ENCODE assay signal across 8 cellular contexts in the genomic region with DNA sequence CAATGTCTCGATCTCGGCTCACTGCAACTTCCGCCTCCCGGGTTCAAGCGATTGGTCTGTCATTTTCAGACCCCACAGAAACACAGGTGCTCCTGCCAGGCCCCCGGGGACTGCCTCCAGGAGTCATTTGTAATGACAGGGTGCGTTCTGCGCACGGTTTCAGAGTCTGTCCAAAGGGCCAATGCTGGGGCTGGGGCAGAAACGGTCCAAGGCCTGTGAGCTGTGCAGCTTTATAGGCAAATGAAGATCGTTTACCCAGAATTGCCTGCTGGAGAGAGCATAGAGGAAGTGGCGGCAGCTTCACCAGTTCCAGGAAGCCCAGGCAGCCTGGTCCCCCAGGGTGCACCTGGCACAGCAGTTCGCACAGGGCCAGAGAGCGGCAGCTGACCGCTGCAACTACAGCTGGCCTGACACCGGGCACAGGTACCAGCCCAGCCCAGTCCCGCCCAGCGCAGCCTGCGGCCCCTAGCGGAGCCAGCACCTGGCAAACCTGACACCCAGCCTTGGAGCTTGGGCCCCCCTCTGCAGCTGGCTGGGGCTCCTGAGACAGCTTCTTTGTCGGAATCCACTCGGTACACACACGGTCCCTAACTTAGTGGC.
A peak's percentile ranks its signal among the peaks of the same experiment; 100 is the strongest.
DNase-seq lines count a peak whose midpoint lies in the region; ATAC-seq and TF ChIP-seq lines count a peak whose summit lies in the region.
"Not testable (repeated sequence)": the region's sequence is repeated elsewhere in the genome, so short reads cannot be mapped to it uniquely, and the experiment has no call there.

No MANE protein-coding gene starts in this region.

- H3K36me3 Mint-ChIP-seq in T-cell: peaks cover 13% of the 10 kb centered on the region

- H3K27ac ChIP-seq in BLaER1 (peak overlapping the region; percentile 67), left ventricle myocardium inferior (replicated peaks) (peak overlapping the region; percentile 93), gastrocnemius medialis (peak overlapping the region; percentile 93 to 100 (median 96))

- H3K27me3 ChIP-seq in BLaER1; left ventricle myocardium inferior (ENCODE audit: low read depth); gastrocnemius medialis: not testable (repeated sequence)

- H3K27ac Mint-ChIP-seq in T-cell: peak overlapping the region; percentile 95

- H3K4me1 ChIP-seq in BLaER1 (peaks cover 96% of the 10 kb centered on the region), left ventricle myocardium inferior (peaks cover 81% of the 10 kb centered on the region), gastrocnemius medialis (peaks cover 74 to 77% of the 10 kb centered on the region in 2 donors)

- DNase-seq in T-cell (peak; percentile 27 to 68 (median 47)), left ventricle myocardium inferior (peak; percentile 34), gastrocnemius medialis (peak; percentile 84 to 91)
- DNase-seq in activated effector memory CD4-positive, alpha-beta T cell treated with anti-CD3 and anti-CD28 coated beads, Interleukin-2, amount 50 U/mL, for 16 hours: peak; percentile 83

- not testable (repeated sequence) for H3K9me3 ChIP-seq in BLaER1; left ventricle myocardium inferior (replicated peaks); gastrocnemius medialis

- H3K4me1 Mint-ChIP-seq in T-cell: peaks cover 65 to 73% (median 66%) of the 10 kb centered on the region in 3 donors

- CTCF ChIA-PET in T-cell (lab: Charles Lee): interaction anchor here in 1 of 2 donors (0.6 kb wide), 1 partner anchor 1128 kb away, joined by 5 read pairs; no protein-coding TSS in a partner anchor

- peak; percentile 75 to 80 for TF ChIP-seq POLR2A in gastrocnemius medialis (IDR thresholded peaks at IDR 0.05)

- peak; percentile 49 for ATAC-seq in GM18870 (IDR thresholded peaks at IDR 0.05; ENCODE audit: unreplicated experiment)
- peak; percentile 43 for ATAC-seq in HG02571 (IDR thresholded peaks at IDR 0.05; ENCODE audit: unreplicated experiment)
- ATAC-seq in HG03575 (IDR thresholded peaks at IDR 0.05; ENCODE audit: extremely low read depth, insufficient number of reproducible peaks, low FRiP score, unreplicated experiment): peak; percentile 31
- peak; percentile 54 to 70 (median 66) for ATAC-seq in T-cell (replicated peaks in 1 of 4)
- peak; percentile 6 to 18 for ATAC-seq in gastrocnemius medialis

- TF ChIP-seq CTCF in left ventricle myocardium inferior (IDR thresholded peaks at IDR 0.05; ENCODE audit: borderline replicate concordance): not testable (repeated sequence)
- peak in 2 of 5 experiments; percentile 18 to 23 for TF ChIP-seq CTCF in gastrocnemius medialis (IDR thresholded peaks at IDR 0.05 in 4 of 5, conservative IDR thresholded peaks at IDR 0.05 in 1 of 5)

- peak overlapping the region; percentile 93 for H3K4me2 ChIP-seq in BLaER1

- H3K36me3 ChIP-seq in BLaER1: peaks cover 29% of the 10 kb centered on the region
- not testable (repeated sequence) for H3K36me3 ChIP-seq in left ventricle myocardium inferior, gastrocnemius medialis

- peaks cover 97% of the 10 kb centered on the region for H4K20me1 ChIP-seq in BLaER1

- H3K9me3 Mint-ChIP-seq in T-cell: not testable (repeated sequence)

- POLR2A ChIA-PET in T-cell (lab: Charles Lee): interaction anchor here (0.6 to 0.7 kb wide), 3 partner anchors 13 to 832 kb away, joined by 3 to 5 read pairs (median 4); no protein-coding TSS in a partner anchor

- peak overlapping the region; percentile 77 to 86 (median 78) for H3K4me3 Mint-ChIP-seq in T-cell

- in situ Hi-C loops in gastrocnemius medialis (cut with MboI; ENCODE audit: low sequenced_read_pairs in 4 of 4): not testable (repeated sequence)

- intact Hi-C loops in left ventricle myocardium inferior (cut with micrococcal nuclease); gastrocnemius medialis (cut with DNase I; ENCODE audit: low total_unique reads): not testable (repeated sequence)

- not testable (repeated sequence) for H3K27me3 Mint-ChIP-seq in T-cell

- H3K9ac ChIP-seq in BLaER1: peak overlapping the region; percentile 67

- H3K4me3 ChIP-seq in BLaER1 (peak overlapping the region; percentile 62), left ventricle myocardium inferior (peak overlapping the region; percentile 16), gastrocnemius medialis (peak overlapping the region; percentile 34 to 51 (median 44))

Comparison
In these comparisons a context has a peak if more than half of its experiments do, and no peak if none do; other contexts are left out.
1. Peak in every context shown above with its lines: DNase-seq, ATAC-seq, H3K4me3 ChIP-seq and H3K27ac ChIP-seq.
2. ATAC-seq: peak in every context shown above with its lines; median percentile 66 in T-cell; 49 in GM18870; 43 in HG02571; 31 in HG03575; 12 in gastrocnemius medialis.
3. DNase-seq: peak in every context shown above with its lines; median percentile 88 in gastrocnemius medialis; 83 in activated effector memory CD4-positive, alpha-beta T cell treated with anti-CD3 and anti-CD28 coated beads, Interleukin-2, amount 50 U/mL, for 16 hours; 47 in T-cell; 34 in left ventricle myocardium inferior.